In genomic region chr17:31281061-31281460, GRCh38 we compare ENCODE assay signal across 9 cellular contexts. TPM values are rescaled to one million over a fixed set of nuclear protein-coding genes. Genes with fewer than 3 reads are reported as not detected.
"Had no signal": no experiment of that assay in that cellular context is flagged by ENCODE, and none has a peak within 500 bp of the region (broad histone marks: within the 10 kb centered on the region; RNA-seq: fewer than 3 reads in every experiment).

No MANE protein-coding gene starts in this region.

- H3K4me2 ChIP-seq: GM23338 had no signal

- DNase-seq: H7, HFFc6, IMR-90, KG1 had no signal

- H2AFZ ChIP-seq: GM23338 had no signal

- H3K4me3 ChIP-seq: GM23338, HAP-1, K562 had no signal

- H3K9me3 ChIP-seq: HAP-1 had no signal

RNA-seq across cellular contexts. Expression of gene OMG, which starts 16.0 kb away (rescaled TPM):
- total RNA-seq: GM23338, H1, H7, HT-29, K562 had no signal
- polyA plus RNA-seq: H1, IMR-90 had no signal

RNA-seq across cellular contexts. Expression of gene EVI2B, which starts 32.8 kb away (rescaled TPM):
- total RNA-seq: GM23338, H1, H7, HT-29 had no signal
- polyA plus RNA-seq: H1 had no signal

RNA-seq across cellular contexts. Expression of gene EVI2A, which starts 40.4 kb away (rescaled TPM):
- total RNA-seq: GM23338, H1, H7, HT-29 had no signal
- polyA plus RNA-seq: H1 had no signal
